Comparison of ENCODE assay signal across 23 cellular contexts in the genomic region with DNA sequence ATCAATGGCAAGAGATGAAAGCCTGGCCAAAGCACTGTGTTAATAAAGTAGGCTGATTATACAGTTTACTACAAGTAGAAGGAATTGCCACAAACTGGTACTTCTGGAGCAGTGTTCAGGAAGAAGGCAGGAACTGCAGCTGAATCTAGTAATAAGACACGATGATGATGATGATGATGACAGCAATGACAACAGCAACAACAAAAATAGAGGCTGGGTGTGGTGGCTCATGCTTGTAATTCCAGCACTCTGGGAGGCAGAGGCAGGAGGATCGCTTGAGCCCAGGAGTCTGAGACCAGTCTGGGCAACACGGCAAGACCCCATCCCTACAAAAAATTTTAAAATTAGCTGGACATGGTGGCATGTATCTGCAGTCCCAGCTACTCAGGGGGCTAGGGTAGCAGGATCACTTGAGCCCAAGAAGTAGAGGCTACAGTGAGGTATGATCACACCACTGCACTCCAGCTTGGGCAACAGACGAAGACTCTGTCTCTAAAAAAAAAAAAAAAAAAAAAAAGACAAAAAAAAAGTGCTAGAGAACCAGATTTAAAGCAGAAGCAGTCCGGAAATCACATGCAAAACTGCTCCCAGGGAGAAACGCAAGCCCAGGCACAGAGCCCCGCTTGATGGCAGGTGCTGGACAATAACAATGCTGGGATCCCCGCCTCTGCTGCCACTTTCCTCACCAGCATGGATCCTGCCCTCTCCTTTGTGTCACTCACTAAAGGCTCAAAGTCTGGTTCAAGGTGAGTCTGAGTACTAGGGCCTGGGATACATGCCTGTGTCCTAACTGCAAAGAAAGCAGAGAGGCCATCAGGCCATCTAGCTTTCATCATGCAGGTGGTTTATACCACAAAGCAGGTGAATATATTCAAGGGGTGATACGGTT. TPM values are rescaled to one million over a fixed set of nuclear protein-coding genes. Genes with fewer than 3 reads are reported as not detected.
DNase-seq lines count a peak whose midpoint lies in the region; ATAC-seq, FAIRE-seq and TF ChIP-seq lines count a peak whose summit lies in the region.
"Had no signal": no experiment of that assay in that cellular context is flagged by ENCODE, and none has a peak within 500 bp of the region (broad histone marks: within the 10 kb centered on the region; RNA-seq: fewer than 3 reads in every experiment).

No MANE protein-coding gene starts in this region.

- H3K27me3 ChIP-seq in Karpas-422 (ENCODE audit: low read length) (no peaks in the 10 kb centered on the region; the same call in 1 of the 2 replicates), K562 (ENCODE audit: control insufficient read depth in 2 of 2, insufficient read depth in 2 of 2, low read length in 2 of 2) (no peaks in the 10 kb centered on the region), layer of hippocampus (ENCODE audit: control insufficient read depth, insufficient read depth, low read length) (no peaks in the 10 kb centered on the region)
- H3K27me3 ChIP-seq: brain microvascular endothelial cell, testis had no signal

- TF ChIP-seq RAD21 in K562 (CRISPR knock-in tag; conservative IDR thresholded peaks at IDR 0.05 in 1 of 2, IDR thresholded peaks at IDR 0.05 in 1 of 2): no peak

- peak; percentile 18 for DNase-seq in A172 (ENCODE audit: low spot score)
- DNase-seq in Karpas-422: peak; percentile 47
- no peak for DNase-seq in K562 (ENCODE audit: extremely low read depth in 1 of 4, low spot score in 3 of 4)
- no peak for DNase-seq in activated T-helper 2 cell treated with anti-CD3 and anti-CD28 coated beads, Interferon-gamma antibody, Interleukin-2, Interleukin-4, amounts not matched to agents 10 μg/mL and 5 μg/mL and 100 μg/mL, durations not matched to agents 14 hours and 24 hours and 36 hours (ENCODE audit: low spot score)
- DNase-seq in SIG-M5 (lab: John Stamatoyannopoulos, UW): no peak
- DNase-seq: activated T-cell treated with anti-CD3 and anti-CD28 coated beads, Interleukin-2, amount 50 U/mL, for 4 hours; brain microvascular endothelial cell; DMS 273 treated with DMSO at 0.1 percent for 48 hours; left colon; NCI-H1092; stimulated activated CD4-positive, alpha-beta T cell treated with anti-CD3 and anti-CD28 coated beads, Interleukin-12 subunit alpha, Interleukin-12 subunit beta, amount 100 ng/mL, for 4 hours; T-helper 9 cell had no signal

- in situ Hi-C loops in K562 (cut with MboI): no loop called here

- H3K9me3 Mint-ChIP-seq in activated T-helper 2 cell treated with anti-CD3 and anti-CD28 coated beads, Interferon-gamma antibody, Interleukin-2, Interleukin-4, amounts not matched to agents 10 μg/mL and 5 μg/mL and 100 μg/mL, durations not matched to agents 14 hours and 24 hours and 36 hours: no peaks in the 10 kb centered on the region
- H3K9me3 Mint-ChIP-seq: activated T-cell treated with anti-CD3 and anti-CD28 coated beads, Interleukin-2, amount 50 U/mL, for 4 hours had no signal

- peaks cover 8% of the 10 kb centered on the region for H3K4me1 ChIP-seq in Karpas-422 (ENCODE audit: low read length)
- H3K4me1 ChIP-seq in K562 (replicated peaks in 1 of 2; ENCODE audit: control insufficient read depth in 2 of 2, insufficient read depth in 2 of 2, low read length in 2 of 2): peaks cover 6 to 20% of the 10 kb centered on the region in 2 experiments; a peak in 4 of 5 replicates
- H3K4me1 ChIP-seq: HAP-1 had no signal

- WGBS in K562 (ENCODE audit: insufficient coverage, low coverage, missing lambda C conversion rate): 69% methylated on average over 8 of the region's 9 CpGs

- H3K4me3 Mint-ChIP-seq in activated T-helper 2 cell treated with anti-CD3 and anti-CD28 coated beads, Interferon-gamma antibody, Interleukin-2, Interleukin-4, amounts not matched to agents 10 μg/mL and 5 μg/mL and 100 μg/mL, durations not matched to agents 14 hours and 24 hours and 36 hours (ENCODE audit: low read depth): no peak overlapping the region
- H3K4me3 Mint-ChIP-seq: activated naive CD8-positive, alpha-beta T cell; activated T-cell treated with anti-CD3 and anti-CD28 coated beads, Interleukin-2, amount 50 U/mL, for 4 hours had no signal

- no peak overlapping the region for H3K27ac ChIP-seq in Karpas-422 (ENCODE audit: low read length)
- peak overlapping the region; percentile 57; the same call in 2 of the 3 replicates for H3K27ac ChIP-seq in K562 (ENCODE audit: extremely low read depth, low read depth, low read length)
- H3K27ac ChIP-seq in layer of hippocampus (ENCODE audit: low read depth, low read length): peak overlapping the region; percentile 14
- H3K27ac ChIP-seq: brain microvascular endothelial cell, C4-2B, SK-N-MC, testis had no signal

- peaks cover 11% of the 10 kb centered on the region for H3K36me3 Mint-ChIP-seq in activated T-helper 2 cell treated with anti-CD3 and anti-CD28 coated beads, Interferon-gamma antibody, Interleukin-2, Interleukin-4, amounts not matched to agents 10 μg/mL and 5 μg/mL and 100 μg/mL, durations not matched to agents 14 hours and 24 hours and 36 hours (ENCODE audit: low read depth)

- no peaks in the 10 kb centered on the region for H3K79me2 ChIP-seq in Karpas-422 (ENCODE audit: low read length)
- H3K79me2 ChIP-seq in K562 (ENCODE audit: control insufficient read depth, insufficient read depth, low read length): no peaks in the 10 kb centered on the region

- POLR2A ChIA-PET in K562 (lab: Yijun Ruan, JAX): no interaction called here

- no peak overlapping the region for H2AFZ ChIP-seq in Karpas-422 (ENCODE audit: low read length)
- no peak overlapping the region for H2AFZ ChIP-seq in K562 (ENCODE audit: low read depth, low read length)

- intact Hi-C loops in K562 (cut with micrococcal nuclease): no loop called here
- intact Hi-C loops in activated T-helper 2 cell treated with anti-CD3 and anti-CD28 coated beads, Interferon-gamma antibody, Interleukin-2, Interleukin-4, amounts not matched to agents 10 μg/mL and 5 μg/mL and 100 μg/mL, durations not matched to agents 14 hours and 24 hours and 36 hours (cut with micrococcal nuclease): no loop called here

- no peaks in the 10 kb centered on the region for H3K4me1 Mint-ChIP-seq in activated T-helper 2 cell treated with anti-CD3 and anti-CD28 coated beads, Interferon-gamma antibody, Interleukin-2, Interleukin-4, amounts not matched to agents 10 μg/mL and 5 μg/mL and 100 μg/mL, durations not matched to agents 14 hours and 24 hours and 36 hours (ENCODE audit: low read depth)

- H3K27me3 Mint-ChIP-seq in activated T-helper 2 cell treated with anti-CD3 and anti-CD28 coated beads, Interferon-gamma antibody, Interleukin-2, Interleukin-4, amounts not matched to agents 10 μg/mL and 5 μg/mL and 100 μg/mL, durations not matched to agents 14 hours and 24 hours and 36 hours (ENCODE audit: low read depth): no peaks in the 10 kb centered on the region
- H3K27me3 Mint-ChIP-seq: activated naive CD8-positive, alpha-beta T cell had no signal

- H3K4me3 ChIP-seq in Karpas-422 (ENCODE audit: low read length) (no peak overlapping the region), K562 (no peak overlapping the region)
- H3K4me3 ChIP-seq: HAP-1, SK-N-MC, testis had no signal

- no peaks in the 10 kb centered on the region for H3K9me3 ChIP-seq in Karpas-422 (ENCODE audit: low read length)
- no peaks in the 10 kb centered on the region for H3K9me3 ChIP-seq in K562 (replicated peaks; ENCODE audit: control insufficient read depth, insufficient read depth, low read depth, low read length)
- H3K9me3 ChIP-seq: HAP-1, testis had no signal

- no peak for TF ChIP-seq POLR2A in K562 (conservative IDR thresholded peaks at IDR 0.05)

- H3K27ac Mint-ChIP-seq in activated T-helper 2 cell treated with anti-CD3 and anti-CD28 coated beads, Interferon-gamma antibody, Interleukin-2, Interleukin-4, amounts not matched to agents 10 μg/mL and 5 μg/mL and 100 μg/mL, durations not matched to agents 14 hours and 24 hours and 36 hours: no peak overlapping the region
- H3K27ac Mint-ChIP-seq: activated naive CD8-positive, alpha-beta T cell had no signal

- H3K36me3 ChIP-seq in Karpas-422 (ENCODE audit: insufficient read depth, low read length) (no peaks in the 10 kb centered on the region), K562 (ENCODE audit: control insufficient read depth, insufficient read depth, low read length) (no peaks in the 10 kb centered on the region; the same call in 2 of the 3 replicates)
- H3K36me3 ChIP-seq: brain microvascular endothelial cell, HAP-1 had no signal

- no peak for TF ChIP-seq EP300 in K562 (IDR thresholded peaks at IDR 0.05; ENCODE audit: low read length)

- no peak for FAIRE-seq in K562 (lab: Jason Lieb, UNC)
- FAIRE-seq: G401.6 had no signal

- CTCF ChIA-PET in K562 (lab: Yijun Ruan, JAX; ENCODE audit: low intra/inter-chr PET ratio): no interaction called here

- H4K20me1 ChIP-seq in Karpas-422 (ENCODE audit: insufficient read depth, low read depth, low read length): no peaks in the 10 kb centered on the region
- no peaks in the 10 kb centered on the region for H4K20me1 ChIP-seq in K562 (replicated peaks; ENCODE audit: control insufficient read depth, insufficient read depth, low read length)

- H3K9me2 ChIP-seq in Karpas-422 (replicated peaks; ENCODE audit: insufficient read depth, low read length): no peaks in the 10 kb centered on the region

- ATAC-seq in K562 (no peak), HG03378 (IDR thresholded peaks at IDR 0.05; ENCODE audit: unreplicated experiment) (no peak), HG03571 (IDR thresholded peaks at IDR 0.05; ENCODE audit: unreplicated experiment) (no peak)
- ATAC-seq: activated CD4-positive, CD25-positive, alpha-beta regulatory T cell treated with anti-CD3 and anti-CD28 coated beads, Interleukin-2, amount 50 U/mL, for 24 hours; activated T-cell treated with anti-CD3 and anti-CD28 coated beads, Interleukin-2, amount 50 U/mL, for 4 hours; left colon; Panc1 had no signal

- H3K4me2 ChIP-seq in Karpas-422 (ENCODE audit: low read depth, low read length, poor library complexity, severe bottlenecking) (no peak overlapping the region), K562 (ENCODE audit: insufficient read depth, low read length) (no peak overlapping the region)

- no peak for TF ChIP-seq CTCF in K562 (IDR thresholded peaks at IDR 0.05 in 2 of 3, conservative IDR thresholded peaks at IDR 0.05 in 1 of 3; ENCODE audit: insufficient read depth in 2 of 3, low read depth in 1 of 3, low read length in 3 of 3)

- H3K9me1 ChIP-seq in K562 (ENCODE audit: control insufficient read depth, insufficient read depth, low read length): no peaks in the 10 kb centered on the region

- H3K9ac ChIP-seq in Karpas-422 (ENCODE audit: low read length) (no peak overlapping the region), K562 (ENCODE audit: insufficient read depth in 1 of 2, low read depth in 2 of 2, low read length in 2 of 2) (no peak overlapping the region)

- no TSS peak for BruUV-seq in K562 (replicated peaks; lab: Mats Ljungman, UMichigan)

RNA-seq across cellular contexts. Expression of a gene that starts 44.8 kb away (rescaled TPM):
- total RNA-seq in A172 (2014; rRNA removed; shearing (Covaris generic)): 51.8 and 55.6 TPM in 2 replicates
- total RNA-seq in Karpas-422 (2014; rRNA removed; shearing (Covaris generic); ENCODE audit: low replicate concordance): 1.8 and 2.0 TPM in 2 replicates
- total RNA-seq in K562 (2011; cell fraction: chromatin; rRNA removed; ENCODE audit: low replicate concordance): 30.3 and 41.3 TPM in 2 replicates
- 26.2 and 31.9 TPM in 2 replicates for total RNA-seq in K562 (2011; cell fraction: nucleolus; rRNA removed)
- total RNA-seq in K562 (2011; cell fraction: nucleoplasm; rRNA removed): 25.7 and 32.7 TPM in 2 replicates
- total RNA-seq in K562 (2014; rRNA removed) (7.5 and 7.6 TPM in 2 replicates), K562 (2014; rRNA removed; fragmentation: Illumina TruSeq; extraction: Trizol) (16.9 and 20.2 TPM in 2 replicates), K562 (2015; rRNA removed; fragmentation: Illumina TruSeq; extraction: Trizol) (21.3 and 22.2 TPM in 2 replicates), K562 (2021) (21.3 and 22.2 TPM in 2 replicates)
- polyA plus RNA-seq in K562 (2011; rRNA removed) (25.7 TPM in 2 replicates), K562 (2014; fragmentation: Illumina TruSeq; extraction: Trizol) (19.0 and 22.5 TPM in 2 replicates), K562 (2014; fragmentation: Nextera tagmentation; extraction: Ambion mirVana) (10 to 100 TPM; 11.4 to 13.6 TPM), K562 (2014; rRNA removed) (14.4 and 15.3 TPM in 2 replicates)
- 13.6 and 16.0 TPM in 2 replicates for polyA plus RNA-seq in K562 (2011; cell fraction: cytosol; rRNA removed)
- polyA plus RNA-seq in K562 (2011; cell fraction: nucleus; rRNA removed): 8.9 and 12.8 TPM in 2 replicates
- 15.6 and 22.8 TPM in 2 replicates for polyA plus RNA-seq in K562 (2012)
- polyA minus RNA-seq in K562 (2011; rRNA and poly(A)+ RNA removed): 21.1 and 24.1 TPM in 2 replicates
- 10.1 and 10.3 TPM in 2 replicates for polyA minus RNA-seq in K562 (2011; cell fraction: cytosol; rRNA and poly(A)+ RNA removed)
- 8.9 and 21.4 TPM in 2 replicates for polyA minus RNA-seq in K562 (2011; cell fraction: nucleus; rRNA and poly(A)+ RNA removed)
- 9.0 and 9.5 TPM in 2 replicates for total RNA-seq in activated T-helper 2 cell treated with anti-CD3 and anti-CD28 coated beads, Interferon-gamma antibody, Interleukin-2, Interleukin-4, amounts not matched to agents 10 μg/mL and 5 μg/mL and 100 μg/mL, durations not matched to agents 14 hours and 24 hours and 36 hours

Comparison
In these comparisons a context has a peak if more than half of its experiments do, and no peak if none do; other contexts are left out.
1. DNase-seq: peak in A172 (single experiment) and Karpas-422 (single experiment); none in K562 (0 of 4), activated T-helper 2 cell treated with anti-CD3 and anti-CD28 coated beads, Interferon-gamma antibody, Interleukin-2, Interleukin-4, amounts not matched to agents 10 μg/mL and 5 μg/mL and 100 μg/mL, durations not matched to agents 14 hours and 24 hours and 36 hours (single experiment) and SIG-M5 (single experiment).